In the genomic region with DNA sequence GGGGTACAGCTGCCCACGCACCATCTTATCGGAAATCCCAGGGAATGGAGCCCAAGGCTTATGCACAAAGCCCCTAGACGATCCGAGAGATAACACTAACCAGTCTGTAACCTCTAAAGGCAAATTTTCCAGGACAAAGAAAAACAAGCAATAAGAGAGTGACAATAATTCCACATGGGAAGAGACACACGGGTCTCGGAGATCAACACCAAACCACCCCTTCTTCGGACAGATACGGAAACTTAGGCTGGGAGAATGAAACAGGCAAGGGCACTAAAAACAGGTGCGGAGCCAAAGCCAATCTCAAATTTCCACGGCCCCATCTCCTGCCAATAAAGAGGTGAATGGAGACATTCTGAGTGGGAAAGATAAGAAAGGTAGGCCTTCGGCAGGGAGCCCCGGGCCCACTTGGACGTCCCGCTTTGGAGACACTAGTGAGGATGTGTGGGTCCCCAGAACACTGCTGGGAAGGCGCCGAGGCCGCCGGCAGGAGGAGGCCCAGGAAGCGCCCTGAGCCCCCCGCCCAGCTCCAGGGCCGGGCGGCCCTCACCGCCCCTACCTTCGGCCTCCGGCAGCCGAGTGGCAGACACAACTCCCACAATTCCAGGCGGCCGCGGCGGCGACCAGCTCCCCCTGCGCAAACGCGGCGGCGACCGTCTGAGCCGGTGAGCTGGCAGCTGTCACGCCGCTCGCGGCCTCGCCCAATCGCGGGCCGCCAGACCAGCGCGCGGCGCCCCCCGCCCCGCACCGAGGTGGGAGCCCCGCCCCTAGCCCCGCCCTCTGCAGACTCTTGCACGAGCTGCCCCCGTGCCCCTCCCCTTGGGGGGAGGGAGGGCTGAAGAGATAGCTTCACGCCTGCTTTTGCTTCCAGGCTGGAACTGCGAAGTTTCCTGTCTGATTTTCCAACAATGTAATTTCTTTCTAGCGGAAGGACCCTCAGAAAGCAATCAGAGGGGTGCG, we compare ENCODE assay signal across 1 cellular context.
TF ChIP-seq lines count a peak whose summit lies in the region.

SIL1 (minus strand) TSS at position 659 of the 960 bp plus-strand sequence. CDS start 70,525 bp downstream, outside the sequence.

TF ChIP-seq in H1, 55 proteins besides CTCF, POLR2A, EP300 and RAD21:
- no peak for TF ChIP-seq EZH2 (IDR thresholded peaks at IDR 0.05; ENCODE audit: low read depth, low read length, severe bottlenecking)
- no peak for TF ChIP-seq JUN (IDR thresholded peaks at IDR 0.05; ENCODE audit: low read depth, low read length)
- TF ChIP-seq, protein P1, sequence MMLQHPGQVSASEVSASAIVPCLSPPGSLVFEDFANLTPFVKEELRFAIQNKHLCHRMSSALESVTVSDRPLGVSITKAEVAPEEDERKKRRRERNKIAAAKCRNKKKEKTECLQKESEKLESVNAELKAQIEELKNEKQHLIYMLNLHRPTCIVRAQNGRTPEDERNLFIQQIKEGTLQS (IDR thresholded peaks at IDR 0.05; ENCODE audit: insufficient read depth, low read depth, low read length), result no peak
- TF ChIP-seq NANOG (IDR thresholded peaks at IDR 0.05; ENCODE audit: insufficient read depth, low read depth, low read length, poor library complexity, severe bottlenecking), result no peak
- TF ChIP-seq RBBP5 (IDR thresholded peaks at IDR 0.05; ENCODE audit: borderline replicate concordance, low read depth, low read length), result no peak
- TF ChIP-seq TBP (IDR thresholded peaks at IDR 0.05; ENCODE audit: low read depth, low read length), result no peak; the same call in 1 of the 2 replicates
- TF ChIP-seq PHF8 (conservative IDR thresholded peaks at IDR 0.05; ENCODE audit: low read depth, low read length), result peak; percentile 55
- TF ChIP-seq KDM1A (IDR thresholded peaks at IDR 0.05; ENCODE audit: borderline replicate concordance, low read length), result no peak
- no peak for TF ChIP-seq KDM5A (IDR thresholded peaks at IDR 0.05; ENCODE audit: low read length)
- peak; percentile 40; the same call in 1 of the 2 replicates for TF ChIP-seq POLR2AphosphoS5 (IDR thresholded peaks at IDR 0.05; ENCODE audit: low read depth, low read length)
- no peak for TF ChIP-seq CHD1 (IDR thresholded peaks at IDR 0.05; ENCODE audit: low read depth, low read length)
- TF ChIP-seq POU5F1 (IDR thresholded peaks at IDR 0.05; ENCODE audit: low read depth, low read length), result no peak
- no peak for TF ChIP-seq RNF2 (IDR thresholded peaks at IDR 0.05; ENCODE audit: borderline replicate concordance, low read depth, low read length, missing control alignments, poor library complexity, severe bottlenecking)
- TF ChIP-seq ASH2L (IDR thresholded peaks at IDR 0.05; ENCODE audit: low read length), result peak; percentile 52
- TF ChIP-seq JUND (IDR thresholded peaks at IDR 0.05; ENCODE audit: low read length), result no peak
- no peak for TF ChIP-seq GABPA (IDR thresholded peaks at IDR 0.05; ENCODE audit: borderline replicate concordance, insufficient read depth, low read length)
- no peak for TF ChIP-seq TCF12 (IDR thresholded peaks at IDR 0.05; ENCODE audit: low read depth, low read length)
- TF ChIP-seq CBX5 (IDR thresholded peaks at IDR 0.05; ENCODE audit: low read depth, low read length), result no peak
- no peak for TF ChIP-seq SIX5 (IDR thresholded peaks at IDR 0.05; ENCODE audit: low read depth, low read length)
- peak; percentile 67 for TF ChIP-seq CREB1 (IDR thresholded peaks at IDR 0.05)
- no peak for TF ChIP-seq EGR1 (IDR thresholded peaks at IDR 0.05; ENCODE audit: borderline replicate concordance, low read depth, low read length)
- TF ChIP-seq SRF (IDR thresholded peaks at IDR 0.05; ENCODE audit: low read depth, low read length), result no peak
- TF ChIP-seq BACH1 (IDR thresholded peaks at IDR 0.05; ENCODE audit: low read length), result no peak
- no peak for TF ChIP-seq BRCA1 (IDR thresholded peaks at IDR 0.05; ENCODE audit: low read depth, low read length)
- no peak for TF ChIP-seq RFX5 (IDR thresholded peaks at IDR 0.05; ENCODE audit: borderline replicate concordance, low read depth, low read length)
- no peak for TF ChIP-seq ZNF274 (IDR thresholded peaks at IDR 0.05; ENCODE audit: borderline replicate concordance, extremely low read depth, low read length)
- TF ChIP-seq TAF7 (optimal IDR thresholded peaks at IDR 0.05; ENCODE audit: borderline replicate concordance, low read depth, low read length), result peak; percentile 34
- TF ChIP-seq SP1 (IDR thresholded peaks at IDR 0.05; ENCODE audit: low read depth, low read length), result peak; percentile 46; the same call in 1 of the 2 replicates
- no peak for TF ChIP-seq HDAC6 (IDR thresholded peaks at IDR 0.05; ENCODE audit: low read depth, low read length)
- TF ChIP-seq, protein P2, sequence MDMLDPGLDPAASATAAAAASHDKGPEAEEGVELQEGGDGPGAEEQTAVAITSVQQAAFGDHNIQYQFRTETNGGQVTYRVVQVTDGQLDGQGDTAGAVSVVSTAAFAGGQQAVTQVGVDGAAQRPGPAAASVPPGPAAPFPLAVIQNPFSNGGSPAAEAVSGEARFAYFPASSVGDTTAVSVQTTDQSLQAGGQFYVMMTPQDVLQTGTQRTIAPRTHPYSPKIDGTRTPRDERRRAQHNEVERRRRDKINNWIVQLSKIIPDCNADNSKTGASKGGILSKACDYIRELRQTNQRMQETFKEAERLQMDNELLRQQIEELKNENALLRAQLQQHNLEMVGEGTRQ (IDR thresholded peaks at IDR 0.05; ENCODE audit: low read length), result no peak
- TF ChIP-seq GTF2F1 (IDR thresholded peaks at IDR 0.05; ENCODE audit: borderline replicate concordance, low read depth, low read length), result no peak
- TF ChIP-seq HDAC2 (IDR thresholded peaks at IDR 0.05; ENCODE audit: borderline replicate concordance in 1 of 2, low read depth in 2 of 2, low read length in 2 of 2), result no peak
- no peak for TF ChIP-seq KDM4A (IDR thresholded peaks at IDR 0.05; ENCODE audit: low read depth, low read length, severe bottlenecking)
- TF ChIP-seq TAF1 (IDR thresholded peaks at IDR 0.05; ENCODE audit: low read depth, low read length), result peak; percentile 81
- no peak for TF ChIP-seq YY1 (IDR thresholded peaks at IDR 0.05; ENCODE audit: low read depth, low read length)
- TF ChIP-seq NRF1 (IDR thresholded peaks at IDR 0.05; ENCODE audit: low read depth, low read length), result peak; percentile 46; the same call in 1 of the 2 replicates
- no peak for TF ChIP-seq MAFK (IDR thresholded peaks at IDR 0.05; ENCODE audit: low read depth, low read length)
- TF ChIP-seq SP4 (IDR thresholded peaks at IDR 0.05; ENCODE audit: low read length), result no peak
- TF ChIP-seq SIRT6 (IDR thresholded peaks at IDR 0.05; ENCODE audit: low read length), result no peak
- TF ChIP-seq SP2 (IDR thresholded peaks at IDR 0.05; ENCODE audit: low read length), result no peak
- TF ChIP-seq RXRA (IDR thresholded peaks at IDR 0.05; ENCODE audit: insufficient read depth, low read depth, low read length), result no peak
- no peak for TF ChIP-seq BCL11A (IDR thresholded peaks at IDR 0.05; ENCODE audit: low read depth in 2 of 2, low read length in 2 of 2)
- TF ChIP-seq SAP30 (IDR thresholded peaks at IDR 0.05; ENCODE audit: insufficient read depth, insufficient replicate concordance, low read length), result no peak
- TF ChIP-seq TEAD4 (IDR thresholded peaks at IDR 0.05; ENCODE audit: low read depth, low read length), result no peak
- TF ChIP-seq CHD2 (IDR thresholded peaks at IDR 0.05; ENCODE audit: low read length), result no peak
- no peak for TF ChIP-seq CBX8 (IDR thresholded peaks at IDR 0.05; ENCODE audit: borderline replicate concordance, low read depth, low read length)
- TF ChIP-seq, protein P3, sequence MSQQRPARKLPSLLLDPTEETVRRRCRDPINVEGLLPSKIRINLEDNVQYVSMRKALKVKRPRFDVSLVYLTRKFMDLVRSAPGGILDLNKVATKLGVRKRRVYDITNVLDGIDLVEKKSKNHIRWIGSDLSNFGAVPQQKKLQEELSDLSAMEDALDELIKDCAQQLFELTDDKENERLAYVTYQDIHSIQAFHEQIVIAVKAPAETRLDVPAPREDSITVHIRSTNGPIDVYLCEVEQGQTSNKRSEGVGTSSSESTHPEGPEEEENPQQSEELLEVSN (IDR thresholded peaks at IDR 0.05), result no peak
- TF ChIP-seq FOSL1 (IDR thresholded peaks at IDR 0.05; ENCODE audit: insufficient read depth, low read depth, low read length), result no peak
- no peak; the same call in 1 of the 2 replicates for TF ChIP-seq MAX (IDR thresholded peaks at IDR 0.05)
- no peak for TF ChIP-seq CHD7 (IDR thresholded peaks at IDR 0.05; ENCODE audit: insufficient replicate concordance, low read length)
- TF ChIP-seq CTBP2 (IDR thresholded peaks at IDR 0.05; ENCODE audit: borderline replicate concordance, insufficient read depth, insufficient read length, low read length), result no peak
- no peak for TF ChIP-seq CEBPB (IDR thresholded peaks at IDR 0.05; ENCODE audit: low read depth, low read length)
- no peak for TF ChIP-seq ATF2 (IDR thresholded peaks at IDR 0.05; ENCODE audit: low read length)
- no peak for TF ChIP-seq SUZ12 (IDR thresholded peaks at IDR 0.05; ENCODE audit: low read length)
- TF ChIP-seq SIN3A (conservative IDR thresholded peaks at IDR 0.05 in 1 of 2, IDR thresholded peaks at IDR 0.05 in 1 of 2; ENCODE audit: low read depth in 1 of 2, low read length in 2 of 2), result no peak
